Comparison of ENCODE assay signal across 8 cellular contexts in genomic region chr7:87220734-87221215, GRCh38. TPM values are rescaled to one million over a fixed set of nuclear protein-coding genes. Genes with fewer than 3 reads are reported as not detected.
DNase-seq lines count a peak whose midpoint lies in the region; ATAC-seq and TF ChIP-seq lines count a peak whose summit lies in the region.

No MANE protein-coding gene starts in this region.

- H3K36me3 ChIP-seq in HAP-1 (replicated peaks) (peaks cover 12% of the 10 kb centered on the region; the same call in 1 of the 2 replicates), spleen (no peaks in the 10 kb centered on the region)

- H3K36me3 Mint-ChIP-seq in activated T-helper 17 cell treated with anti-CD3 and anti-CD28 coated beads, Interleukin-2, amount 50 U/mL, for 72 hours (ENCODE audit: low read depth): peaks cover 42% of the 10 kb centered on the region

- H3K4me3 Mint-ChIP-seq in activated T-helper 17 cell treated with anti-CD3 and anti-CD28 coated beads, Interleukin-2, amount 50 U/mL, for 72 hours: peak overlapping the region; percentile 96

- DNase-seq in AG10803 (ENCODE audit: low read depth) (peak; percentile 15), HAP-1 (ENCODE audit: low spot score in 2 of 2) (no peak), iris pigment epithelial cell (ENCODE audit: low read depth) (peak; percentile 22), spleen (no peak), NK-92 (lab: John Stamatoyannopoulos, UW; ENCODE audit: unreplicated experiment) (no peak)
- DNase-seq in effector CD4-positive, alpha-beta T cell: no peak
- DNase-seq in activated CD8-positive, alpha-beta memory T cell treated with anti-CD3 and anti-CD28 coated beads, Interleukin-2, amount 50 U/mL, for 4 hours: no peak

- no peaks in the 10 kb centered on the region for H3K27me3 Mint-ChIP-seq in activated T-helper 17 cell treated with anti-CD3 and anti-CD28 coated beads, Interleukin-2, amount 50 U/mL, for 72 hours

- H3K9me3 ChIP-seq in HAP-1 (no peaks in the 10 kb centered on the region), spleen (no peaks in the 10 kb centered on the region)

- no peak for ATAC-seq in activated T-helper 17 cell treated with anti-CD3 and anti-CD28 coated beads, Interleukin-2, amount 50 U/mL, for 72 hours (replicated peaks)

- H3K9me3 Mint-ChIP-seq in activated T-helper 17 cell treated with anti-CD3 and anti-CD28 coated beads, Interleukin-2, amount 50 U/mL, for 72 hours: no peaks in the 10 kb centered on the region

- no peak for TF ChIP-seq CTCF in AG10803 (conservative IDR thresholded peaks at IDR 0.05; ENCODE audit: low read length)
- no peak for TF ChIP-seq CTCF in spleen (IDR thresholded peaks at IDR 0.05 in 8 of 11, conservative IDR thresholded peaks at IDR 0.05 in 3 of 11)

- no peak for TF ChIP-seq POLR2A in spleen (IDR thresholded peaks at IDR 0.05)

- intact Hi-C loops in spleen (cut with DNase I; ENCODE audit: low total_unique reads): loop anchor here (5.0 to 10.0 kb wide), 2 partner anchors 73 to 166 kb away; partner anchors contain the start of gene ELAPOR2

- H3K4me3 ChIP-seq in AG10803 (ENCODE audit: low read length): peak overlapping the region; percentile 95
- H3K4me3 ChIP-seq in HAP-1: peak overlapping the region; percentile 72
- H3K4me3 ChIP-seq in spleen: peak overlapping the region; percentile 67 to 98 (median 94)

- 0 out of 2 replicates have a peak, but pooled peaks cover 4% of the 10 kb centered on the region for H3K27me3 ChIP-seq in HAP-1 (ENCODE audit: low read depth)
- H3K27me3 ChIP-seq in spleen (replicated peaks in 1 of 7): peaks cover 0 to 25% (median 0%) of the 10 kb centered on the region in 7 donors

- H3K27ac Mint-ChIP-seq in activated T-helper 17 cell treated with anti-CD3 and anti-CD28 coated beads, Interleukin-2, amount 50 U/mL, for 72 hours: no peak overlapping the region

- H3K27ac ChIP-seq in spleen: peak overlapping the region in 5 of 8 donors; percentile 91 to 98 (median 94)

- H3K4me1 ChIP-seq in HAP-1: peaks cover 8% of the 10 kb centered on the region
- H3K4me1 ChIP-seq in spleen: peaks cover 6 to 47% (median 41%) of the 10 kb centered on the region in 6 donors

- H3K4me1 Mint-ChIP-seq in activated T-helper 17 cell treated with anti-CD3 and anti-CD28 coated beads, Interleukin-2, amount 50 U/mL, for 72 hours: peaks cover 6% of the 10 kb centered on the region

- in situ Hi-C loops in HAP-1 (cut with MboI; ENCODE audit: low sequenced_read_pairs): no loop called here

- 9 to 11% (median 10%) methylated on average over 17 of the region's 17 CpGs for WGBS in spleen, 5 donors

RNA-seq across cellular contexts. Expression of gene TMEM243, which starts 1.2 kb away (rescaled TPM):
- 10 to 100 TPM; 58.8 to 70.8 TPM for total RNA-seq in activated T-helper 17 cell treated with anti-CD3 and anti-CD28 coated beads, Interleukin-2, amount 50 U/mL, for 72 hours
- total RNA-seq in spleen: 100 to 1,000 TPM in 1 of 7 donors, 10 to 100 TPM in 6; 45.4 to 144 (median 57.2) TPM
- 100 to 1,000 TPM in 1 of 3 donors, 10 to 100 TPM in 2; 80.4 to 106 (median 95.0) TPM for polyA plus RNA-seq in spleen

Comparison
In these comparisons a context has a peak if more than half of its experiments do, and no peak if none do; other contexts are left out.
1. DNase-seq: peak in AG10803 (single experiment) and iris pigment epithelial cell (single experiment); none in HAP-1 (0 of 2), spleen (single experiment), effector CD4-positive, alpha-beta T cell (single experiment), activated CD8-positive, alpha-beta memory T cell treated with anti-CD3 and anti-CD28 coated beads, Interleukin-2, amount 50 U/mL, for 4 hours (single experiment) and NK-92 (single experiment).
2. Peak in every context shown above with its lines, with median percentiles within 50 percentile points of each other: H3K4me3 ChIP-seq.